Comparison of ENCODE assay signal across 10 cellular contexts in the genomic region with DNA sequence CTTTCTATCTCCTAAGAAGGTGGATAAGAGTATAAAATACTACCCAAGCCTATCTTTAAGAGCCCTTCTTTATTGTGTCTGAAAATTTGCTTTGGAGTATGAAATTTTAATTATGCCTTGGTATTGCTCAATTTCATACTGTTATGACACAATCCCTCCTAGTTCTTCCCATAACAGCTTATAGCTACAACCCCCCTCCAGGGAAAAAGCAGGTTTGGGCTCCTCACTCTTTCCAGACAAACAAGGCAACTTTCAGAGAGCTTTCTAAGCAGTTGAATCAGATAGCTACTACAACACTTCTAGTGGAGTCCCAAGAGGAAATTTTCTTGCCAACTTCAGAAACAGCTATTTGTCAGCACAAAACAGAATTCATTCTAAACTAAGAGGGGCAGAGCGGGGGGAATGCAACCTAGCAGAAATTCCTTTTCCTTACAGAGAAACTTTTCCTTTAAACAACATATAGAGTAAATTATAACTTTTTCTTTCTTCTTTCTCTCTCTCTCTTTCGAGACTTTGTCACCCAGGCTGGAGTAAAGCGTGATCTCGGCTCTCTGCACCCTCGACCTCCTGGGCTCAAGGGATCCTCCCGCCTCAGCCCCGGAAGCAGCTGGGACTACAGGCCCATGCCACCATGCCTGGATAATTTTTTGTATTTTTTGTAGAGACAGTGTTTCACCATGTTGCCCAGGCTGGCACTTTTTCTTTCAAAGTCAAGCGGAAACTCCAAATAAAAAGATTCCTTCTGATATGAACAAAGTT. TPM values are rescaled to one million over a fixed set of nuclear protein-coding genes. Genes with fewer than 3 reads are reported as not detected.
DNase-seq lines count a peak whose midpoint lies in the region; ATAC-seq, FAIRE-seq and TF ChIP-seq lines count a peak whose summit lies in the region.
"Had no signal": no experiment of that assay in that cellular context is flagged by ENCODE, and none has a peak within 500 bp of the region (broad histone marks: within the 10 kb centered on the region; RNA-seq: fewer than 3 reads in every experiment).

No MANE protein-coding gene starts in this region.

- ATAC-seq in heart left ventricle (peak; percentile 41 to 89 (median 77)), gastrocnemius medialis (peak; percentile 61 to 85)

- no peak for TF ChIP-seq POLR2A in heart left ventricle (IDR thresholded peaks at IDR 0.05)
- TF ChIP-seq POLR2A in gastrocnemius medialis (IDR thresholded peaks at IDR 0.05): no peak

- H3K9me3 ChIP-seq in GM23248 (ENCODE audit: low read depth): no peaks in the 10 kb centered on the region
- no peaks in the 10 kb centered on the region for H3K9me3 ChIP-seq in adipocyte (ENCODE audit: control insufficient read depth, low read length)
- H3K9me3 ChIP-seq in heart left ventricle: peaks cover 0 to 5% (median 0%) of the 10 kb centered on the region in 12 donors
- no peaks in the 10 kb centered on the region for H3K9me3 ChIP-seq in gastrocnemius medialis

- no peaks in the 10 kb centered on the region for H4K20me1 ChIP-seq in GM23248 (ENCODE audit: insufficient read depth)

- H3K4me1 ChIP-seq in GM23248 (ENCODE audit: insufficient read depth) (peaks cover 16% of the 10 kb centered on the region), adipocyte (ENCODE audit: control insufficient read depth, insufficient read depth, low read length) (peaks cover 19% of the 10 kb centered on the region), heart left ventricle (peaks cover 0 to 41% (median 23%) of the 10 kb centered on the region in 12 donors), gastrocnemius medialis (peaks cover 11 to 21% of the 10 kb centered on the region in 2 donors)

- WGBS in GM23248 (ENCODE audit: low coverage in 1 of 2, low lambda C conversion rate in 2 of 2, missing lambda C conversion rate in 2 of 2), 2 experiments: 67 to 70% methylated on average over 8 of the region's 8 CpGs
- WGBS in heart left ventricle, 4 donors: 58 to 70% (median 68%) methylated on average over 8 of the region's 8 CpGs

- DNase-seq in GM23248 (peak; percentile 88), adipocyte (ENCODE audit: low read depth) (peak; percentile 93), heart left ventricle (peak in 2 of 5 donors; percentile 44 to 50), gastrocnemius medialis (peak in 1 of 2 donors; percentile 29), GM19240 (ENCODE audit: insufficient read length, low spot score) (no peak), substantia nigra (lab: John Stamatoyannopoulos, UW) (no peak), NCI-H345 (lab: John Stamatoyannopoulos, UW) (no peak), D721Med (ENCODE audit: insufficient read length, low spot score) (no peak)
- DNase-seq: activated CD4-positive, alpha-beta memory T cell treated with anti-CD3 and anti-CD28 coated beads, Interleukin-2, amount 10 ng/mL, durations not matched to agents 7 days and 5 days; NCI-H2081 had no signal

- no peaks in the 10 kb centered on the region for H3K27me3 ChIP-seq in GM23248 (replicated peaks; ENCODE audit: insufficient read depth)
- H3K27me3 ChIP-seq in adipocyte (replicated peaks; ENCODE audit: control insufficient read depth, insufficient read depth, low read length): no peaks in the 10 kb centered on the region
- no peaks in the 10 kb centered on the region for H3K27me3 ChIP-seq in heart left ventricle
- no peaks in the 10 kb centered on the region for H3K27me3 ChIP-seq in gastrocnemius medialis

- in situ Hi-C loops in GM23248 (cut with MboI) (no loop called here), gastrocnemius medialis (cut with MboI; ENCODE audit: low sequenced_read_pairs in 4 of 4) (no loop called here)

- TF ChIP-seq CTCF in heart left ventricle (IDR thresholded peaks at IDR 0.05) (no peak), gastrocnemius medialis (IDR thresholded peaks at IDR 0.05 in 4 of 5, conservative IDR thresholded peaks at IDR 0.05 in 1 of 5) (no peak), D721Med (IDR thresholded peaks at IDR 0.05; ENCODE audit: insufficient read depth, missing control alignments) (no peak)

- H2AFZ ChIP-seq in GM23248: no peak overlapping the region

- no peak for FAIRE-seq in D721Med (lab: Jason Lieb, UNC)

- H3K4me3 ChIP-seq in GM23248: peak overlapping the region; percentile 7
- peak overlapping the region; percentile 77 for H3K4me3 ChIP-seq in adipocyte (ENCODE audit: low read length)
- peak overlapping the region in 1 of 12 donors; percentile 17 for H3K4me3 ChIP-seq in heart left ventricle
- peak overlapping the region in 1 of 4 donors; percentile 27 for H3K4me3 ChIP-seq in gastrocnemius medialis

- H3K9ac ChIP-seq in GM23248 (peak overlapping the region; percentile 46), adipocyte (ENCODE audit: low read length) (peak overlapping the region; percentile 82)

- peaks cover 16% of the 10 kb centered on the region for H3F3A ChIP-seq in GM23248 (ENCODE audit: insufficient read depth)

- peak overlapping the region; percentile 15 for H3K4me2 ChIP-seq in GM23248 (ENCODE audit: unreplicated experiment)

- H3K9me2 ChIP-seq in GM23248 (ENCODE audit: insufficient read depth): no peaks in the 10 kb centered on the region

- H3K27ac ChIP-seq in GM23248 (peak overlapping the region; percentile 81), heart left ventricle (peak overlapping the region in 10 of 12 donors; percentile 15 to 63 (median 42)), gastrocnemius medialis (peak overlapping the region; percentile 29 to 58 (median 48)), substantia nigra (ENCODE audit: low read depth, low read length, poor library complexity, severe bottlenecking) (no peak overlapping the region)

- peaks cover 92% of the 10 kb centered on the region for H3K79me2 ChIP-seq in GM23248 (ENCODE audit: insufficient read depth)

- intact Hi-C loops in heart left ventricle (cut with DNase I) (no loop called here), gastrocnemius medialis (cut with DNase I; ENCODE audit: low total_unique reads) (no loop called here)

- H3K36me3 ChIP-seq in GM23248 (ENCODE audit: low read depth) (no peaks in the 10 kb centered on the region), adipocyte (ENCODE audit: control insufficient read depth, insufficient read depth, low read length, severe bottlenecking) (no peaks in the 10 kb centered on the region), heart left ventricle (no peaks in the 10 kb centered on the region), gastrocnemius medialis (no peaks in the 10 kb centered on the region)

RNA-seq across cellular contexts. Expression of gene JMJD1C, which starts 26.0 kb away (rescaled TPM):
- 74.3 and 76.5 TPM in 2 replicates for total RNA-seq in GM23248 (2014; rRNA removed; shearing (Covaris generic))
- polyA plus RNA-seq in GM23248 (2016; fragmentation: Nextera tagmentation; extraction: Ambion mirVana) (30.3 and 34.6 TPM in 2 replicates), heart left ventricle (10 to 100 TPM; 20.3 to 34.1 TPM)
- total RNA-seq in heart left ventricle (10 to 100 TPM; 27.0 to 54.6 (median 42.7) TPM), gastrocnemius medialis (10 to 100 TPM; 22.5 to 74.1 (median 46.9) TPM)

RNA-seq across cellular contexts. Expression of gene REEP3, which starts 29.5 kb away (rescaled TPM):
- total RNA-seq in GM23248 (2014; rRNA removed; shearing (Covaris generic)): 72.1 and 76.6 TPM in 2 replicates
- polyA plus RNA-seq in GM23248 (2016; fragmentation: Nextera tagmentation; extraction: Ambion mirVana): 66.1 and 69.9 TPM in 2 replicates
- total RNA-seq in heart left ventricle: 10 to 100 TPM; 12.5 to 48.2 (median 24.9) TPM
- 10 to 100 TPM in 1 of 2 donors, 1 to 10 TPM in 1; 9.1 to 21.9 TPM for polyA plus RNA-seq in heart left ventricle
- total RNA-seq in gastrocnemius medialis: 10 to 100 TPM; 22.8 to 36.7 (median 32.1) TPM

Comparison
In these comparisons a context has a peak if more than half of its experiments do, and no peak if none do; other contexts are left out.
1. DNase-seq: peak in GM23248 (single experiment) and adipocyte (single experiment); none in GM19240 (single experiment), substantia nigra (0 of 49), NCI-H345 (single experiment) and D721Med (single experiment).